9 cellular contexts compared by ENCODE assay signal in the genomic region with DNA sequence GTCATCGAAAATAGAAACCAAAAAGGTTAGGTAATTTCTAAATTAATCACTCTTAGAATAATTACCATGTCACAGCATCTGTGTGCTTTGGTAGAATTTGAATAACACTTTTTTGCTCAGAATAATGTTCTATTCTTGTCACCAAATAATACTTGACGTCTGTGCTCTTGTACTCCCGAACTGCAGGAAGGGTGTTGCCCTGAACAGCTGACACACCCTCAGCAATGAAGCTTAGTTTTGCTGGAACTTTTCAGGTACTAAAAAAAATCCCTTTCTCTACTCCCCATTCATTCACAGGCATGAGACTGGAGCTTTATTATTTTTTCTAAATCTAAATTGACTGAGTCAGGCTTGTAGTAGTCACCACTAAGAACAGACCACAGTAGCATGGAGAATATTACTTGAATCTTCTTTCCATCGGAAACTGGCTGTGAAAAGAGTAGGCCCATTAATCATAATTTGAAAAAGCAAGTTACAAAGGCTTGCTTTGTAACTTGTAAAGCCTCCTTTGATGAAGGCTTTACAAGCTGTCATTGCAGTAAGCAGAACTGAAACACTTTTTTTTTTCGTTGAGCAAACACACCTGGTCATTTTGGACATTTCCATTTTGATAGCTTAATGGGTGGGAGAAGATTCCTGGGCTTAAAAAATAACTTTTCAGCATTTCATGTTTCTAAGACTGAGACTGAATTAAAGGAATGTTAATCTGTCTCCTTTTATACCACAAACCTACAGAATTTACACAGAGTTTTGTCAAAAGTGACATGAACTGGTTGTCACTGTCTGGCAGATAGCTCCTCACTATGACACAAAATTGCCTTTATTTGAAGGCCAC.
DNase-seq lines count a peak whose midpoint lies in the region; ATAC-seq and TF ChIP-seq lines count a peak whose summit lies in the region.
"Had no signal": no experiment of that assay in that cellular context is flagged by ENCODE, and none has a peak within 500 bp of the region (broad histone marks: within the 10 kb centered on the region; RNA-seq: fewer than 3 reads in every experiment).

No MANE protein-coding gene starts in this region.

- H3K27ac Mint-ChIP-seq in MCF 10A (ENCODE audit: low read depth, unreplicated experiment), result peak overlapping the region; percentile 28
- peak overlapping the region; percentile 40 for H3K27ac Mint-ChIP-seq in neural progenitor cell

- POLR2A ChIA-PET in MCF 10A (lab: Yijun Ruan, JAX), result interaction anchor here (0.6 to 2.1 kb wide), 12 partner anchors 8 to 152 kb away, joined by 3 to 9 read pairs (median 4); no protein-coding TSS in a partner anchor
- POLR2A ChIA-PET in A673 (lab: Charles Lee; ENCODE audit: low non-redundant PET), result no interaction called here

- no peaks in the 10 kb centered on the region for H3K4me1 ChIP-seq in neural progenitor cell
- H3K4me1 ChIP-seq in A673 (ENCODE audit: insufficient read depth, low read length, poor library complexity, severe bottlenecking), result peaks cover 6% of the 10 kb centered on the region

- H3K4me2 ChIP-seq in neural progenitor cell, result no peak overlapping the region

- H3K9me3 ChIP-seq in neural progenitor cell (ENCODE audit: low read depth), result no peaks in the 10 kb centered on the region
- H3K9me3 ChIP-seq in A673 (ENCODE audit: low read depth, low read length, poor library complexity, severe bottlenecking), result no peaks in the 10 kb centered on the region

- H3K4me3 ChIP-seq in neural progenitor cell, result no peak overlapping the region
- no peak overlapping the region for H3K4me3 ChIP-seq in A673 (ENCODE audit: low read depth, low read length, poor library complexity, severe bottlenecking)

- H3F3A ChIP-seq in neural progenitor cell (ENCODE audit: low read depth), result no peaks in the 10 kb centered on the region

- H3K27ac ChIP-seq in neural progenitor cell (no peak overlapping the region), A673 (ENCODE audit: low read depth, low read length, poor library complexity, severe bottlenecking) (no peak overlapping the region)

- no peak overlapping the region for H3K9ac ChIP-seq in neural progenitor cell

- BruUV-seq in MCF 10A (replicated peaks; lab: Mats Ljungman, UMichigan) (no TSS peak), A673 (replicated peaks; lab: Mats Ljungman, UMichigan) (no TSS peak)

- H3K9me3 Mint-ChIP-seq in MCF 10A (ENCODE audit: unreplicated experiment) (no peaks in the 10 kb centered on the region), neural progenitor cell (no peaks in the 10 kb centered on the region)

- TF ChIP-seq CTCF in MCF 10A (IDR thresholded peaks at IDR 0.05; ENCODE audit: unreplicated experiment), result no peak
- no peak for TF ChIP-seq CTCF in neural progenitor cell (IDR thresholded peaks at IDR 0.05)
- TF ChIP-seq CTCF in A673 (conservative IDR thresholded peaks at IDR 0.05; ENCODE audit: low read depth, low read length), result no peak

- H3K79me2 ChIP-seq in neural progenitor cell (ENCODE audit: low read depth), result no peaks in the 10 kb centered on the region

- DNase-seq in NCI-H1930 (lab: John Stamatoyannopoulos, UW), result peak; percentile 55 to 61
- DNase-seq in MCF 10A (ENCODE audit: unreplicated experiment), result peak; percentile 19
- DNase-seq in neural progenitor cell (ENCODE audit: low spot score), result no peak
- no peak for DNase-seq in mucosa of gallbladder (ENCODE audit: low spot score)
- DNase-seq in GOT3 (lab: John Stamatoyannopoulos, UW), result no peak
- no peak for DNase-seq in A673 (ENCODE audit: low spot score)

- H3K27me3 ChIP-seq in neural progenitor cell, result no peaks in the 10 kb centered on the region
- H3K27me3 ChIP-seq in A673 (replicated peaks; ENCODE audit: insufficient read depth, low read depth, low read length, poor library complexity), result no peaks in the 10 kb centered on the region

- no peak overlapping the region for H3K4me3 Mint-ChIP-seq in MCF 10A (ENCODE audit: unreplicated experiment)
- no peak overlapping the region for H3K4me3 Mint-ChIP-seq in neural progenitor cell

- H3K27me3 Mint-ChIP-seq in MCF 10A (ENCODE audit: insufficient read depth, unreplicated experiment) (no peaks in the 10 kb centered on the region), neural progenitor cell (ENCODE audit: insufficient read depth, low read depth) (no peaks in the 10 kb centered on the region)

- H2AFZ ChIP-seq in neural progenitor cell (replicated peaks), result no peak overlapping the region

- intact Hi-C loops in MCF 10A (cut with micrococcal nuclease), result loop anchor here (5.0 kb wide), 3 partner anchors 58 to 98 kb away; partner anchors contain the start of gene PELI1
- intact Hi-C loops in A673 (cut with micrococcal nuclease; ENCODE audit: unreplicated experiment), result no loop called here

- H3K36me3 ChIP-seq in neural progenitor cell, result no peaks in the 10 kb centered on the region
- no peaks in the 10 kb centered on the region for H3K36me3 ChIP-seq in A673 (ENCODE audit: insufficient read depth, low read length, poor library complexity, severe bottlenecking)

- H3K4me1 Mint-ChIP-seq in MCF 10A (ENCODE audit: insufficient read depth, unreplicated experiment) (peaks cover 31% of the 10 kb centered on the region), neural progenitor cell (peaks cover 10% of the 10 kb centered on the region)

- CTCF ChIA-PET in MCF 10A (lab: Yijun Ruan, JAX) (interaction anchor here (0.6 to 1.5 kb wide), 7 partner anchors 22 to 153 kb away, joined by 3 to 8 read pairs (median 4); no protein-coding TSS in a partner anchor), A673 (lab: Charles Lee) (no interaction called here)

- H3K36me3 Mint-ChIP-seq in MCF 10A (ENCODE audit: insufficient read depth, unreplicated experiment), result no peaks in the 10 kb centered on the region
- no peaks in the 10 kb centered on the region for H3K36me3 Mint-ChIP-seq in neural progenitor cell

- peak; percentile 47 for ATAC-seq in GM18873 (IDR thresholded peaks at IDR 0.05; ENCODE audit: low FRiP score, unreplicated experiment)
- ATAC-seq in HG02610 (IDR thresholded peaks at IDR 0.05; ENCODE audit: unreplicated experiment), result peak; percentile 52
- ATAC-seq: Panc1 had no signal

- no peaks in the 10 kb centered on the region for H4K20me1 ChIP-seq in neural progenitor cell (ENCODE audit: low read depth)

Comparison
In these comparisons a context has a peak if more than half of its experiments do, and no peak if none do; other contexts are left out.
1. DNase-seq: peak in NCI-H1930 (2 of 2) and MCF 10A (single experiment); none in neural progenitor cell (single experiment), mucosa of gallbladder (single experiment), GOT3 (single experiment) and A673 (single experiment).